9 cellular contexts compared by ENCODE assay signal in the genomic region with DNA sequence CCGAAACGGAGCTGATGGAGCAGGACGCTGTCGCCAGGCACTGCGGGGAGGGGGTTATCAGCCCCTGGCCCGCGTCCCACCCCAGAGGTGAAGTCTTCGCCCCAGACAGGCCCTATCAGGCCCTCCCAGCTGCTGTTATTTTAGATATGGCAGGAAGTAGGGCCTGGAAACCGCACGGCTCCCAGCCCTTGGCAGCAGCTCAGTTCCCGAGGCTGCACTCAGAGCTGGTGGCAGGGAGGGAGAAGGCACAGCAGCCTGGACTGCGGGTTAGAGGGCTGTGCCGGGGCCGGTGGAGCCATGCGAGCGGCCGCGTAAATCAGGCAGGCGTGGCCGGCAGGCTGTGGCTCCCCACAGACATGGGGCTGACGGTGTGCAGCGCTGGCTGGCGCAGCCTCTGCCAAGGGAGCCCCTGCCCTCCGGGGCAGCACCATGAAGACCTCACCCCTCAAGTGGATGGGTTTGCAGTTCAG.
DNase-seq lines count a peak whose midpoint lies in the region; ATAC-seq, FAIRE-seq and TF ChIP-seq lines count a peak whose summit lies in the region.
"Had no signal": no experiment of that assay in that cellular context is flagged by ENCODE, and none has a peak within 500 bp of the region (broad histone marks: within the 10 kb centered on the region; RNA-seq: fewer than 3 reads in every experiment).

No MANE protein-coding gene starts in this region.

- H2AFZ ChIP-seq in H1 (ENCODE audit: low read length) = no peak overlapping the region

- no peak overlapping the region; a peak in 1 of 7 replicates for H3K9ac ChIP-seq in H1 (replicated peaks in 1 of 4; ENCODE audit: extremely low read depth in 1 of 4, low read depth in 3 of 4, low read length in 3 of 4)

- no peak overlapping the region for H3K18ac ChIP-seq in H1 (ENCODE audit: extremely low read depth, low read length)

- H3K56ac ChIP-seq in H1 (replicated peaks; ENCODE audit: insufficient read length, low read depth, low read length) = no peak overlapping the region

- H3K27me3 ChIP-seq in H1 (replicated peaks in 1 of 4; ENCODE audit: control insufficient read depth in 3 of 4, extremely low read depth in 1 of 4, insufficient read depth in 3 of 4, low read length in 3 of 4) = peaks cover 0 to 15% (median 11%) of the 10 kb centered on the region in 4 experiments; a peak in 4 of 7 replicates
- peaks cover 13% of the 10 kb centered on the region for H3K27me3 ChIP-seq in transverse colon

- DNase-seq in DMS153 (lab: John Stamatoyannopoulos, UW) (peak; percentile 10), DMS153 treated with DMSO at 0.1 percent for 48 hours (lab: John Stamatoyannopoulos, UW; ENCODE audit: unreplicated experiment) (no peak), H1 (ENCODE audit: low read depth in 1 of 2, low spot score in 2 of 2) (no peak), mesothelial cell of epicardium (ENCODE audit: low spot score in 2 of 2, unreplicated experiment in 2 of 2) (peak in 1 of 2 experiments; percentile 19), transverse colon (peak; percentile 39), frontal cortex (ENCODE audit: low spot score in 2 of 2) (no peak)

- H3K27me3 Mint-ChIP-seq in mesothelial cell of epicardium (ENCODE audit: low read depth) = peaks cover 6% of the 10 kb centered on the region

- H2AK5ac ChIP-seq in H1 (ENCODE audit: low read depth, low read length) = no peak overlapping the region

- H3K36me3 ChIP-seq in H1 (ENCODE audit: control insufficient read depth in 2 of 4, insufficient read depth in 4 of 4, low read length in 3 of 4) (no peaks in the 10 kb centered on the region), transverse colon (no peaks in the 10 kb centered on the region)

- peaks cover 30% of the 10 kb centered on the region for H3K4me1 Mint-ChIP-seq in mesothelial cell of epicardium

- H3K4me1 ChIP-seq in H1 (replicated peaks in 1 of 4; ENCODE audit: control insufficient read depth in 3 of 4, insufficient read depth in 4 of 4, low read length in 3 of 4) (peaks cover 0 to 13% (median 9%) of the 10 kb centered on the region in 4 experiments; a peak in 5 of 7 replicates), transverse colon (peaks cover 14 to 34% (median 22%) of the 10 kb centered on the region in 4 donors)

- 71% methylated on average over 24 of the region's 24 CpGs; no CpG with 5 or more reads in 1 of the 2 experiments for WGBS in H1 (ENCODE audit: extremely low coverage in 1 of 2, insufficient coverage in 1 of 2, insufficient read length in 1 of 2, insufficient replicate concordance in 2 of 2, low coverage in 1 of 2, low lambda C conversion rate in 2 of 2, missing lambda C conversion rate in 1 of 2), 2 experiments
- WGBS in transverse colon (ENCODE audit: low coverage in 1 of 2), 2 donors = 17% methylated on average over 23 of the region's 24 CpGs; no CpG with 5 or more reads in 1 of the 2 donors

- TF ChIP-seq EP300 in H1 (IDR thresholded peaks at IDR 0.05; ENCODE audit: borderline replicate concordance in 1 of 2, low read depth in 2 of 2, low read length in 2 of 2) (no peak), transverse colon (IDR thresholded peaks at IDR 0.05; ENCODE audit: low read depth) (no peak)

- peak overlapping the region; percentile 54 for H4K91ac ChIP-seq in H1 (replicated peaks; ENCODE audit: insufficient read length, low read length)

- peak overlapping the region; percentile 73 for H3K27ac Mint-ChIP-seq in mesothelial cell of epicardium

- POLR2A ChIA-PET in H1 (lab: Charles Lee; ENCODE audit: partially characterized antibody) = no interaction called here

- H3K4me3 ChIP-seq in H1 (ENCODE audit: extremely low read depth in 1 of 4, insufficient read depth in 2 of 4, low read depth in 3 of 4, low read length in 4 of 4) (peak overlapping the region in 1 of 4 experiments; percentile 44; a peak in 2 of 8 replicates), transverse colon (peak overlapping the region in 3 of 4 donors; percentile 1 to 35 (median 18))

- H3K23me2 ChIP-seq in H1 (ENCODE audit: low read depth, low read length) = no peaks in the 10 kb centered on the region

- no peak overlapping the region for H2BK20ac ChIP-seq in H1 (ENCODE audit: low read length)

- no peak overlapping the region for H3K4ac ChIP-seq in H1 (replicated peaks; ENCODE audit: insufficient read length, low read depth, low read length)

- H3K9me3 ChIP-seq in H1 (ENCODE audit: insufficient read depth in 2 of 2, low read depth in 1 of 2, low read length in 1 of 2) = peaks cover 0 to 3% of the 10 kb centered on the region in 2 experiments; a peak in 1 of 4 replicates
- H3K9me3 ChIP-seq in transverse colon = no peaks in the 10 kb centered on the region

- H2BK12ac ChIP-seq in H1 (ENCODE audit: low read depth, low read length) = peak overlapping the region; percentile 52; the same call in 1 of the 2 replicates

- no peaks in the 10 kb centered on the region for H3K36me3 Mint-ChIP-seq in mesothelial cell of epicardium

- no peak for TF ChIP-seq CTCF in H1 (IDR thresholded peaks at IDR 0.05; ENCODE audit: control extremely low read depth in 1 of 3, insufficient read depth in 1 of 3, low read depth in 1 of 3, low read length in 3 of 3)
- TF ChIP-seq CTCF in mesothelial cell of epicardium (IDR thresholded peaks at IDR 0.05; ENCODE audit: unreplicated experiment) = no peak
- TF ChIP-seq CTCF in transverse colon (IDR thresholded peaks at IDR 0.05) = no peak

- H3K79me1 ChIP-seq in H1 (ENCODE audit: low read depth, low read length) = no peaks in the 10 kb centered on the region

- no peak overlapping the region for H4K5ac ChIP-seq in H1 (ENCODE audit: insufficient read length, low read depth, low read length)

- H3K23ac ChIP-seq in H1 (ENCODE audit: insufficient read length) = no peak overlapping the region

- CTCF ChIA-PET in H1 (lab: Charles Lee; ENCODE audit: partially characterized antibody) = interaction anchor here (1.0 to 1.6 kb wide), 5 partner anchors 10 to 128 kb away, joined by 3 to 4 read pairs (median 3); no protein-coding TSS in a partner anchor

- no peak overlapping the region; the same call in 1 of the 2 replicates for H2BK15ac ChIP-seq in H1 (ENCODE audit: low read length)

- TF ChIP-seq RAD21 in H1 (IDR thresholded peaks at IDR 0.05 in 1 of 2, conservative IDR thresholded peaks at IDR 0.05 in 1 of 2; ENCODE audit: low read depth in 2 of 2, low read length in 2 of 2) = no peak

- H3K79me2 ChIP-seq in H1 (ENCODE audit: control insufficient read depth in 1 of 2, insufficient read depth in 2 of 2, low read length in 2 of 2) = no peaks in the 10 kb centered on the region

- in situ Hi-C loops in transverse colon (cut with MboI; ENCODE audit: low pct_ligation_motif_present in 1 of 4, low pct_unique_long_range_greater_than_20kb in 1 of 4, low sequenced_read_pairs in 3 of 4) = loop anchor here in 1 of 4 donors (25.0 kb wide), 1 partner anchor 120 kb away; a partner anchor contains a TSS

- no peak for TF ChIP-seq POLR2A in H1 (IDR thresholded peaks at IDR 0.05; ENCODE audit: control extremely low read depth in 1 of 2, low read depth in 2 of 2, low read length in 2 of 2)
- no peak for TF ChIP-seq POLR2A in transverse colon (IDR thresholded peaks at IDR 0.05)

- H3K4me2 ChIP-seq in H1 (ENCODE audit: insufficient read depth in 1 of 2, low read depth in 2 of 2, low read length in 2 of 2) = peak overlapping the region; percentile 26 to 56; a peak in 3 of 4 replicates

- H2BK5ac ChIP-seq in H1 (ENCODE audit: low read depth, low read length) = 0 out of 2 replicates have a peak overlapping the region, but pooled peaks have one; percentile 18

- ATAC-seq in SK-N-SH treated with all-trans-retinoic acid at 6 μM for 48 hours = peak; percentile 54
- ATAC-seq in HG02885 (IDR thresholded peaks at IDR 0.05; ENCODE audit: poor library complexity, unreplicated experiment) = no peak

- H4K20me1 ChIP-seq in H1 (replicated peaks in 1 of 2; ENCODE audit: control insufficient read depth in 1 of 2, insufficient read depth in 2 of 2, low read length in 2 of 2) = no peaks in the 10 kb centered on the region

- FAIRE-seq in H1 (lab: Jason Lieb, UNC) (no peak), frontal cortex (lab: Jason Lieb, UNC) (no peak)
- FAIRE-seq: A204.1 had no signal

- H2BK120ac ChIP-seq in H1 (replicated peaks; ENCODE audit: low read depth, low read length) = no peak overlapping the region

- H4K8ac ChIP-seq in H1 (ENCODE audit: extremely low read depth, insufficient read depth, low read length) = peak overlapping the region; percentile 80

- H3K9me3 Mint-ChIP-seq in mesothelial cell of epicardium = no peaks in the 10 kb centered on the region

- intact Hi-C loops in transverse colon (cut with DNase I; ENCODE audit: low total_unique reads) = loop anchor here (5.0 kb wide), 1 partner anchor 110 kb away; a partner anchor contains a TSS

- H3K4me3 Mint-ChIP-seq in mesothelial cell of epicardium = no peak overlapping the region

- H3K27ac ChIP-seq in H1 (ENCODE audit: low read depth, low read length) (no peak overlapping the region), transverse colon (peak overlapping the region; percentile 79 to 87 (median 84))

- H3K14ac ChIP-seq in H1 (ENCODE audit: insufficient read length) = no peak overlapping the region

TF ChIP-seq in SK-N-SH treated with all-trans-retinoic acid at 6 μM for 48 hours, 23 proteins besides CTCF, POLR2A, EP300 and RAD21:
- TF ChIP-seq OSR1 (CRISPR knock-in tag; IDR thresholded peaks at IDR 0.05) (no peak), ZNF8 (CRISPR knock-in tag; IDR thresholded peaks at IDR 0.05) (no peak)
TF ChIP-seq in SK-N-SH treated with all-trans-retinoic acid at 6 μM for 48 hours: peak in this region for 0.

TF ChIP-seq in H1, 55 proteins besides CTCF, POLR2A, EP300 and RAD21 (continues in another document):
- TF ChIP-seq, protein P1, sequence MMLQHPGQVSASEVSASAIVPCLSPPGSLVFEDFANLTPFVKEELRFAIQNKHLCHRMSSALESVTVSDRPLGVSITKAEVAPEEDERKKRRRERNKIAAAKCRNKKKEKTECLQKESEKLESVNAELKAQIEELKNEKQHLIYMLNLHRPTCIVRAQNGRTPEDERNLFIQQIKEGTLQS (IDR thresholded peaks at IDR 0.05; ENCODE audit: insufficient read depth, low read depth, low read length) = no peak
- TF ChIP-seq SUZ12 (IDR thresholded peaks at IDR 0.05; ENCODE audit: low read length) = no peak
- TF ChIP-seq RFX5 (IDR thresholded peaks at IDR 0.05; ENCODE audit: borderline replicate concordance, low read depth, low read length) = no peak
- no peak for TF ChIP-seq RXRA (IDR thresholded peaks at IDR 0.05; ENCODE audit: insufficient read depth, low read depth, low read length)
- TF ChIP-seq TBP (IDR thresholded peaks at IDR 0.05; ENCODE audit: low read depth, low read length) = no peak
- no peak for TF ChIP-seq CBX8 (IDR thresholded peaks at IDR 0.05; ENCODE audit: borderline replicate concordance, low read depth, low read length)
- no peak for TF ChIP-seq JUN (IDR thresholded peaks at IDR 0.05; ENCODE audit: low read depth, low read length)
- no peak for TF ChIP-seq SP2 (IDR thresholded peaks at IDR 0.05; ENCODE audit: low read length)

Comparison
In these comparisons a context has a peak if more than half of its experiments do, and no peak if none do; other contexts are left out.
1. DNase-seq: peak in DMS153 (single experiment) and transverse colon (single experiment); none in DMS153 treated with DMSO at 0.1 percent for 48 hours (single experiment), H1 (0 of 2) and frontal cortex (0 of 2).